8 cellular contexts compared by ENCODE assay signal in genomic region chr11:95150977-95151684, GRCh38.
DNase-seq lines count a peak whose midpoint lies in the region; ATAC-seq and TF ChIP-seq lines count a peak whose summit lies in the region.

No MANE protein-coding gene starts in this region.

- intact Hi-C loops in dendritic cell treated with granulocyte-macrophage colony-stimulating factor and Interleukin-4, amounts not matched to agents 40 ng/mL and 50 ng/mL, for 4 days (cut with micrococcal nuclease) = loop anchor here (1.0 to 5.0 kb wide), 6 partner anchors 82 to 638 kb away; partner anchors contain the start of genes CWC15, FAM76B and KDM4D
- intact Hi-C loops in left lung (cut with DNase I) = loop anchor here (5.0 to 10.0 kb wide), 2 partner anchors 554 to 611 kb away; no protein-coding TSS in a partner anchor

- peak overlapping the region; percentile 51 for H3K4me3 ChIP-seq in AG04450 (ENCODE audit: low read depth, low read length)
- H3K4me3 ChIP-seq in left lung = peak overlapping the region; percentile 58 to 75

- H3K27me3 Mint-ChIP-seq in activated CD4-positive, alpha-beta T cell treated with anti-CD3 and anti-CD28 coated beads, Interleukin-2, amount 10 ng/mL, durations not matched to agents 7 days and 5 days = peaks cover 2% of the 10 kb centered on the region
- H3K27me3 Mint-ChIP-seq in dendritic cell treated with granulocyte-macrophage colony-stimulating factor and Interleukin-4, amounts not matched to agents 40 ng/mL and 50 ng/mL, for 4 days = peaks cover 21% of the 10 kb centered on the region

- POLR2A ChIA-PET in AG04450 (lab: Yijun Ruan, JAX) = interaction anchor here (0.8 kb wide), 1 partner anchor 84 kb away, joined by 3 read pairs; no protein-coding TSS in a partner anchor
- POLR2A ChIA-PET in activated CD4-positive, alpha-beta T cell treated with anti-CD3 and anti-CD28 coated beads, Interleukin-2, amount 10 ng/mL, durations not matched to agents 7 days and 5 days (lab: Charles Lee) = interaction anchor here (0.5 kb wide), 1 partner anchor 67 kb away, joined by 4 read pairs; no protein-coding TSS in a partner anchor

- no peaks in the 10 kb centered on the region for H3K36me3 Mint-ChIP-seq in activated CD4-positive, alpha-beta T cell treated with anti-CD3 and anti-CD28 coated beads, Interleukin-2, amount 10 ng/mL, durations not matched to agents 7 days and 5 days (ENCODE audit: low read depth)
- peaks cover 8% of the 10 kb centered on the region for H3K36me3 Mint-ChIP-seq in dendritic cell treated with granulocyte-macrophage colony-stimulating factor and Interleukin-4, amounts not matched to agents 40 ng/mL and 50 ng/mL, for 4 days (ENCODE audit: low read depth)

- H3K9me3 ChIP-seq in AG04450 (ENCODE audit: control insufficient read depth, insufficient read depth, low read length) = no peaks in the 10 kb centered on the region; the same call in 1 of the 2 replicates
- no peaks in the 10 kb centered on the region for H3K9me3 ChIP-seq in left lung

- H3K9me3 Mint-ChIP-seq in activated CD4-positive, alpha-beta T cell treated with anti-CD3 and anti-CD28 coated beads, Interleukin-2, amount 10 ng/mL, durations not matched to agents 7 days and 5 days = no peaks in the 10 kb centered on the region
- H3K9me3 Mint-ChIP-seq in dendritic cell treated with granulocyte-macrophage colony-stimulating factor and Interleukin-4, amounts not matched to agents 40 ng/mL and 50 ng/mL, for 4 days = no peaks in the 10 kb centered on the region

- H3K4me3 Mint-ChIP-seq in activated CD4-positive, alpha-beta T cell treated with anti-CD3 and anti-CD28 coated beads, Interleukin-2, amount 10 ng/mL, durations not matched to agents 7 days and 5 days = peak overlapping the region; percentile 83
- H3K4me3 Mint-ChIP-seq in dendritic cell treated with granulocyte-macrophage colony-stimulating factor and Interleukin-4, amounts not matched to agents 40 ng/mL and 50 ng/mL, for 4 days = peak overlapping the region; percentile 86

- ATAC-seq in GM18867 (IDR thresholded peaks at IDR 0.05; ENCODE audit: unreplicated experiment) (peak; percentile 92), HG03097 (IDR thresholded peaks at IDR 0.05; ENCODE audit: low FRiP score, unreplicated experiment) (peak; percentile 76), left lung (peak; percentile 93)

- DNase-seq in AG04450 (ENCODE audit: low read depth, low spot score) (peak; percentile 66), NCI-H2196 treated with DMSO at 0.1 percent for 48 hours (lab: John Stamatoyannopoulos, UW; ENCODE audit: unreplicated experiment) (peak; percentile 68), left lung (peak; percentile 94 to 95)
- DNase-seq in activated CD4-positive, alpha-beta T cell treated with anti-CD3 and anti-CD28 coated beads, Interleukin-2, amount 10 ng/mL, durations not matched to agents 7 days and 5 days = peak; percentile 94
- DNase-seq in stimulated activated CD4-positive, alpha-beta T cell treated with anti-CD3 and anti-CD28 coated beads, Interleukin-2, amount 100 ng/mL, for 4 hours (ENCODE audit: low read depth) = peak; percentile 87

- H3K36me3 ChIP-seq in left lung = no peaks in the 10 kb centered on the region

- H3K27me3 ChIP-seq in AG04450 (ENCODE audit: control insufficient read depth, insufficient read depth, low read length) (no peaks in the 10 kb centered on the region), left lung (peaks cover 0 to 5% of the 10 kb centered on the region in 2 donors)

- peaks cover 46% of the 10 kb centered on the region for H3K4me1 Mint-ChIP-seq in activated CD4-positive, alpha-beta T cell treated with anti-CD3 and anti-CD28 coated beads, Interleukin-2, amount 10 ng/mL, durations not matched to agents 7 days and 5 days
- peaks cover 52% of the 10 kb centered on the region for H3K4me1 Mint-ChIP-seq in dendritic cell treated with granulocyte-macrophage colony-stimulating factor and Interleukin-4, amounts not matched to agents 40 ng/mL and 50 ng/mL, for 4 days (ENCODE audit: low read depth)

- CTCF ChIA-PET in AG04450 (lab: Charles Lee) = interaction anchor here (0.5 to 15.4 kb wide), 25 partner anchors 9 to 1274 kb away, joined by 3 to 284 read pairs (median 3); partner anchors contain the start of genes ENDOD1 and SRSF8
- CTCF ChIA-PET in activated CD4-positive, alpha-beta T cell treated with anti-CD3 and anti-CD28 coated beads, Interleukin-2, amount 10 ng/mL, durations not matched to agents 7 days and 5 days (lab: Charles Lee) = interaction anchor here (0.6 to 10.4 kb wide), 24 partner anchors 9 to 638 kb away, joined by 3 to 90 read pairs (median 6); partner anchors contain the start of genes SESN3 and SRSF8

- peak overlapping the region; percentile 94 for H3K27ac Mint-ChIP-seq in activated CD4-positive, alpha-beta T cell treated with anti-CD3 and anti-CD28 coated beads, Interleukin-2, amount 10 ng/mL, durations not matched to agents 7 days and 5 days
- H3K27ac Mint-ChIP-seq in dendritic cell treated with granulocyte-macrophage colony-stimulating factor and Interleukin-4, amounts not matched to agents 40 ng/mL and 50 ng/mL, for 4 days = peak overlapping the region; percentile 86

- H3K27ac ChIP-seq in AG04450 (ENCODE audit: low read depth, low read length) (no peak overlapping the region), left lung (peak overlapping the region; percentile 93 to 95)

- peak; percentile 78 for TF ChIP-seq CTCF in AG04450 (IDR thresholded peaks at IDR 0.05; ENCODE audit: low read depth, low read length)
- TF ChIP-seq CTCF in left lung (IDR thresholded peaks at IDR 0.05) = peak; percentile 60 to 88

- H3K4me1 ChIP-seq in left lung = peaks cover 4 to 47% of the 10 kb centered on the region in 2 donors
